Comparison of ENCODE assay signal across 24 cellular contexts in genomic region chr14:72844528-72844927, GRCh38. TPM values are rescaled to one million over a fixed set of nuclear protein-coding genes. Genes with fewer than 3 reads are reported as not detected.
DNase-seq lines count a peak whose midpoint lies in the region; ATAC-seq and TF ChIP-seq lines count a peak whose summit lies in the region.
"Had no signal": no experiment of that assay in that cellular context is flagged by ENCODE, and none has a peak within 500 bp of the region (broad histone marks: within the 10 kb centered on the region; RNA-seq: fewer than 3 reads in every experiment).

No MANE protein-coding gene starts in this region.

- WGBS in GM23248 (ENCODE audit: low coverage in 1 of 2, low lambda C conversion rate in 2 of 2, missing lambda C conversion rate in 2 of 2), 2 experiments = 47 to 55% methylated on average over 3 of the region's 3 CpGs

- no peaks in the 10 kb centered on the region for H3K27me3 Mint-ChIP-seq in activated naive CD8-positive, alpha-beta T cell treated with anti-CD3 and anti-CD28 coated beads, Interleukin-2, amount 50 U/mL, for 24 hours
- H3K27me3 Mint-ChIP-seq: IgD-negative memory B cell had no signal

- H3K27ac ChIP-seq in GM23248 = no peak overlapping the region
- H3K27ac ChIP-seq in PC-3 (ENCODE audit: low read length) = no peak overlapping the region
- H3K27ac ChIP-seq: BLaER1, KMS-11, SJCRH30 had no signal

- no peaks in the 10 kb centered on the region for H3K36me3 Mint-ChIP-seq in activated naive CD8-positive, alpha-beta T cell treated with anti-CD3 and anti-CD28 coated beads, Interleukin-2, amount 50 U/mL, for 24 hours (ENCODE audit: low read depth)
- H3K36me3 Mint-ChIP-seq: T-cell had no signal

- H3K9me2 ChIP-seq in GM23248 (ENCODE audit: insufficient read depth) = no peaks in the 10 kb centered on the region
- H3K9me2 ChIP-seq in PC-3 (replicated peaks; ENCODE audit: low read length) = no peaks in the 10 kb centered on the region

- H2AFZ ChIP-seq in GM23248 (no peak overlapping the region), PC-3 (ENCODE audit: low read length) (no peak overlapping the region)

- no peak for TF ChIP-seq CTCF in PC-3 (conservative IDR thresholded peaks at IDR 0.05; ENCODE audit: low read depth, low read length)
- TF ChIP-seq CTCF in foreskin fibroblast (IDR thresholded peaks at IDR 0.05; ENCODE audit: low read depth, low read length) = no peak

- H3K4me1 Mint-ChIP-seq in activated naive CD8-positive, alpha-beta T cell treated with anti-CD3 and anti-CD28 coated beads, Interleukin-2, amount 50 U/mL, for 24 hours = no peaks in the 10 kb centered on the region
- H3K4me1 Mint-ChIP-seq: T-cell had no signal

- ATAC-seq in PC-3 (peak; percentile 54), GM21360 (IDR thresholded peaks at IDR 0.05; ENCODE audit: unreplicated experiment) (no peak)
- no peak for ATAC-seq in activated naive CD8-positive, alpha-beta T cell treated with anti-CD3 and anti-CD28 coated beads, Interleukin-2, amount 50 U/mL, for 24 hours
- ATAC-seq: Right ventricle myocardium inferior, T-cell had no signal

- DNase-seq in EH (ENCODE audit: low read depth) = peak; percentile 44
- peak; percentile 58 for DNase-seq in GM23248
- DNase-seq in PC-3 = peak; percentile 29
- DNase-seq in foreskin fibroblast = peak; percentile 30 to 52
- no peak for DNase-seq in ureter (ENCODE audit: low spot score)
- DNase-seq in activated naive CD8-positive, alpha-beta T cell treated with anti-CD3 and anti-CD28 coated beads, Interleukin-2, amount 50 U/mL, for 24 hours = no peak
- DNase-seq in NCI-H748 (lab: John Stamatoyannopoulos, UW; ENCODE audit: unreplicated experiment) = no peak
- DNase-seq: CD4-positive, alpha-beta T cell; GDM1; NCI-H1092; NCI-H1417 treated with DMSO at 0.1 percent for 48 hours; NCI-H1694 treated with DMSO at 0.1 percent for 48 hours; NCI-H2081; NCI-H2227 treated with DMSO at 0.1 percent for 48 hours; NCI-H526 treated with DMSO at 0.1 percent for 48 hours; OCI-M1; SJCRH30; T-cell had no signal

- H3K9me3 ChIP-seq in GM23248 (ENCODE audit: low read depth) (no peaks in the 10 kb centered on the region), PC-3 (ENCODE audit: low read length) (no peaks in the 10 kb centered on the region)
- H3K9me3 ChIP-seq: BLaER1, SJCRH30 had no signal

- no peaks in the 10 kb centered on the region for H3F3A ChIP-seq in GM23248 (ENCODE audit: insufficient read depth)
- H3F3A ChIP-seq in PC-3 (ENCODE audit: low read length, unreplicated experiment) = no peaks in the 10 kb centered on the region

- H4K20me1 ChIP-seq in GM23248 (ENCODE audit: insufficient read depth) (no peaks in the 10 kb centered on the region), PC-3 (ENCODE audit: low read length) (no peaks in the 10 kb centered on the region)
- H4K20me1 ChIP-seq: BLaER1 had no signal

- in situ Hi-C loops in GM23248 (cut with MboI) = no loop called here

- H3K27me3 ChIP-seq in GM23248 (replicated peaks; ENCODE audit: insufficient read depth) = no peaks in the 10 kb centered on the region
- no peaks in the 10 kb centered on the region for H3K27me3 ChIP-seq in PC-3 (ENCODE audit: low read length)
- H3K27me3 ChIP-seq: BLaER1, SJCRH30 had no signal

- BruUV-seq in PC-3 (replicated peaks; lab: Mats Ljungman, UMichigan) = no TSS peak

- H3K4me1 ChIP-seq in GM23248 (ENCODE audit: insufficient read depth) (peaks cover 9% of the 10 kb centered on the region), PC-3 (ENCODE audit: insufficient read depth, low read length) (no peaks in the 10 kb centered on the region; the same call in 1 of the 2 replicates)
- H3K4me1 ChIP-seq: BLaER1, SJCRH30 had no signal

- CTCF ChIA-PET in PC-3 (lab: Charles Lee) = no interaction called here

- H3K27ac Mint-ChIP-seq in activated naive CD8-positive, alpha-beta T cell treated with anti-CD3 and anti-CD28 coated beads, Interleukin-2, amount 50 U/mL, for 24 hours = no peak overlapping the region
- H3K27ac Mint-ChIP-seq: CD4-positive, alpha-beta T cell; IgD-negative memory B cell; T-cell had no signal

- POLR2A ChIA-PET in PC-3 (lab: Charles Lee; ENCODE audit: unreplicated experiment) = no interaction called here

- H3K4me3 Mint-ChIP-seq in activated naive CD8-positive, alpha-beta T cell treated with anti-CD3 and anti-CD28 coated beads, Interleukin-2, amount 50 U/mL, for 24 hours = no peak overlapping the region
- H3K4me3 Mint-ChIP-seq: CD4-positive, alpha-beta T cell; IgD-negative memory B cell; T-cell had no signal

- H3K79me2 ChIP-seq in GM23248 (ENCODE audit: insufficient read depth) = peaks cover 77% of the 10 kb centered on the region
- no peaks in the 10 kb centered on the region for H3K79me2 ChIP-seq in PC-3 (ENCODE audit: low read length)

- no peaks in the 10 kb centered on the region for H3K9me3 Mint-ChIP-seq in activated naive CD8-positive, alpha-beta T cell treated with anti-CD3 and anti-CD28 coated beads, Interleukin-2, amount 50 U/mL, for 24 hours
- H3K9me3 Mint-ChIP-seq: CD4-positive, alpha-beta T cell; IgD-negative memory B cell; T-cell had no signal

- H3K36me3 ChIP-seq in GM23248 (ENCODE audit: low read depth) (no peaks in the 10 kb centered on the region), PC-3 (ENCODE audit: low read depth, low read length) (no peaks in the 10 kb centered on the region)
- H3K36me3 ChIP-seq: BLaER1, SJCRH30 had no signal

- no peak overlapping the region for H3K9ac ChIP-seq in GM23248
- H3K9ac ChIP-seq in PC-3 (ENCODE audit: low read length) = no peak overlapping the region
- H3K9ac ChIP-seq: BLaER1, KMS-11 had no signal

- intact Hi-C loops in PC-3 (cut with micrococcal nuclease) = no loop called here

- no peak overlapping the region for H3K4me3 ChIP-seq in GM23248
- H3K4me3 ChIP-seq in PC-3 (ENCODE audit: low read length) = no peak overlapping the region
- no peak overlapping the region for H3K4me3 ChIP-seq in foreskin fibroblast (ENCODE audit: low read depth in 1 of 2, low read length in 2 of 2)
- H3K4me3 ChIP-seq: BLaER1, SJCRH30 had no signal

- H3K4me2 ChIP-seq in GM23248 (ENCODE audit: unreplicated experiment) (no peak overlapping the region), PC-3 (ENCODE audit: low read length) (no peak overlapping the region)
- H3K4me2 ChIP-seq: BLaER1, KMS-11 had no signal

RNA-seq across cellular contexts. Expression of gene DPF3, which starts 49.4 kb away (rescaled TPM):
- 7.9 and 13.4 TPM in 2 replicates for total RNA-seq in GM23248 (2014; rRNA removed; shearing (Covaris generic))
- 6.8 and 7.7 TPM in 2 replicates for polyA plus RNA-seq in GM23248 (2016; fragmentation: Nextera tagmentation; extraction: Ambion mirVana)
- total RNA-seq in PC-3 (2014; rRNA removed) (16.6 and 30.5 TPM in 2 replicates), ureter (2.0 TPM)
- total RNA-seq: NCI-H460 had no signal

Comparison
In these comparisons a context has a peak if more than half of its experiments do, and no peak if none do; other contexts are left out.
1. DNase-seq: peak in EH (single experiment), GM23248 (single experiment), PC-3 (single experiment) and foreskin fibroblast (2 of 2); none in ureter (single experiment), activated naive CD8-positive, alpha-beta T cell treated with anti-CD3 and anti-CD28 coated beads, Interleukin-2, amount 50 U/mL, for 24 hours (single experiment) and NCI-H748 (single experiment).